In genomic region chr7:44622342-44623151, GRCh38 we compare ENCODE assay signal across 8 cellular contexts. TPM values are rescaled to one million over a fixed set of nuclear protein-coding genes. Genes with fewer than 3 reads are reported as not detected.
DNase-seq lines count a peak whose midpoint lies in the region; ATAC-seq and TF ChIP-seq lines count a peak whose summit lies in the region.
"Had no signal": no experiment of that assay in that cellular context is flagged by ENCODE, and none has a peak within 500 bp of the region (broad histone marks: within the 10 kb centered on the region; RNA-seq: fewer than 3 reads in every experiment).

No MANE protein-coding gene starts in this region.

- no peak for TF ChIP-seq CTCF in coronary artery (IDR thresholded peaks at IDR 0.05)

- peaks cover 83% of the 10 kb centered on the region for H3K4me1 Mint-ChIP-seq in activated T-helper 1 cell treated with anti-CD3 and anti-CD28 coated beads, Interleukin-12 subunit alpha, Interleukin-12 subunit beta, Interleukin-2, Interleukin-4 antibody, amounts not matched to agents 30 ng/mL and 10 ng/mL and 1 ng/mL, durations not matched to agents 14 hours and 24 hours and 36 hours (ENCODE audit: low read depth)

- H3K4me3 Mint-ChIP-seq in activated T-helper 1 cell treated with anti-CD3 and anti-CD28 coated beads, Interleukin-12 subunit alpha, Interleukin-12 subunit beta, Interleukin-2, Interleukin-4 antibody, amounts not matched to agents 30 ng/mL and 10 ng/mL and 1 ng/mL, durations not matched to agents 14 hours and 24 hours and 36 hours = peak overlapping the region; percentile 60

- H3K36me3 ChIP-seq in mucosa of rectum (ENCODE audit: control insufficient read depth in 2 of 2, insufficient read depth in 2 of 2, low read length in 2 of 2) = peaks cover 27 to 30% of the 10 kb centered on the region in 2 donors

- H3K27me3 ChIP-seq in mucosa of rectum (ENCODE audit: control insufficient read depth in 2 of 2, insufficient read depth in 2 of 2, low read length in 2 of 2) = no peaks in the 10 kb centered on the region

- intact Hi-C loops in activated T-helper 1 cell treated with anti-CD3 and anti-CD28 coated beads, Interleukin-12 subunit alpha, Interleukin-12 subunit beta, Interleukin-2, Interleukin-4 antibody, amounts not matched to agents 30 ng/mL and 10 ng/mL and 1 ng/mL, durations not matched to agents 14 hours and 24 hours and 36 hours (cut with micrococcal nuclease) = loop anchor here (1.0 kb wide), 3 partner anchors 11 to 16 kb away; partner anchors contain the start of gene OGDH

- H3K27ac Mint-ChIP-seq in activated T-helper 1 cell treated with anti-CD3 and anti-CD28 coated beads, Interleukin-12 subunit alpha, Interleukin-12 subunit beta, Interleukin-2, Interleukin-4 antibody, amounts not matched to agents 30 ng/mL and 10 ng/mL and 1 ng/mL, durations not matched to agents 14 hours and 24 hours and 36 hours = peak overlapping the region; percentile 94

- H3K4me1 ChIP-seq in mucosa of rectum (ENCODE audit: control insufficient read depth in 2 of 2, insufficient read depth in 2 of 2, low read length in 2 of 2) = peaks cover 8 to 32% of the 10 kb centered on the region in 2 donors

- H3K27ac ChIP-seq in mucosa of rectum (ENCODE audit: low read depth in 2 of 2, low read length in 2 of 2) = peak overlapping the region; percentile 52 to 61
- H3K27ac ChIP-seq in coronary artery = peak overlapping the region in 1 of 2 donors; percentile 36
- H3K27ac ChIP-seq: SK-N-MC had no signal

- H3K9me3 ChIP-seq in mucosa of rectum (ENCODE audit: control insufficient read depth in 2 of 2, low read length in 2 of 2) = no peaks in the 10 kb centered on the region

- H3K4me3 ChIP-seq in mucosa of rectum (ENCODE audit: low read length in 2 of 2) = peak overlapping the region in 1 of 2 donors; percentile 31
- H3K4me3 ChIP-seq in coronary artery = no peak overlapping the region
- H3K4me3 ChIP-seq: SK-N-MC had no signal

- DNase-seq in activated T-helper 1 cell treated with anti-CD3 and anti-CD28 coated beads, Interleukin-12 subunit alpha, Interleukin-12 subunit beta, Interleukin-2, Interleukin-4 antibody, amounts not matched to agents 30 ng/mL and 10 ng/mL and 1 ng/mL, durations not matched to agents 14 hours and 24 hours and 36 hours (ENCODE audit: low spot score) = peak; percentile 40
- DNase-seq in coronary artery (ENCODE audit: low spot score) = no peak
- no peak for DNase-seq in LoVo (ENCODE audit: low spot score)

- peak; percentile 79 for ATAC-seq in GM19328 (IDR thresholded peaks at IDR 0.05; ENCODE audit: unreplicated experiment)
- peak; percentile 57 for ATAC-seq in HG03097 (IDR thresholded peaks at IDR 0.05; ENCODE audit: low FRiP score, unreplicated experiment)
- no peak for ATAC-seq in GM18519 (IDR thresholded peaks at IDR 0.05; ENCODE audit: low FRiP score, unreplicated experiment)

- H3K9me3 Mint-ChIP-seq in activated T-helper 1 cell treated with anti-CD3 and anti-CD28 coated beads, Interleukin-12 subunit alpha, Interleukin-12 subunit beta, Interleukin-2, Interleukin-4 antibody, amounts not matched to agents 30 ng/mL and 10 ng/mL and 1 ng/mL, durations not matched to agents 14 hours and 24 hours and 36 hours = no peaks in the 10 kb centered on the region

- no peak overlapping the region for H3K9ac ChIP-seq in mucosa of rectum (ENCODE audit: low read depth in 1 of 2, low read length in 2 of 2)

- H3K27me3 Mint-ChIP-seq in activated T-helper 1 cell treated with anti-CD3 and anti-CD28 coated beads, Interleukin-12 subunit alpha, Interleukin-12 subunit beta, Interleukin-2, Interleukin-4 antibody, amounts not matched to agents 30 ng/mL and 10 ng/mL and 1 ng/mL, durations not matched to agents 14 hours and 24 hours and 36 hours (ENCODE audit: insufficient read depth) = no peaks in the 10 kb centered on the region

- peaks cover 42% of the 10 kb centered on the region for H3K36me3 Mint-ChIP-seq in activated T-helper 1 cell treated with anti-CD3 and anti-CD28 coated beads, Interleukin-12 subunit alpha, Interleukin-12 subunit beta, Interleukin-2, Interleukin-4 antibody, amounts not matched to agents 30 ng/mL and 10 ng/mL and 1 ng/mL, durations not matched to agents 14 hours and 24 hours and 36 hours (ENCODE audit: low read depth)

RNA-seq across cellular contexts. Expression of gene OGDH, which starts 16.1 kb away (rescaled TPM):
- 101 and 105 TPM in 2 replicates for total RNA-seq in activated T-helper 1 cell treated with anti-CD3 and anti-CD28 coated beads, Interleukin-12 subunit alpha, Interleukin-12 subunit beta, Interleukin-2, Interleukin-4 antibody, amounts not matched to agents 30 ng/mL and 10 ng/mL and 1 ng/mL, durations not matched to agents 14 hours and 24 hours and 36 hours

RNA-seq across cellular contexts. Expression of gene TMED4, which starts 40.5 kb away (rescaled TPM):
- total RNA-seq in activated T-helper 1 cell treated with anti-CD3 and anti-CD28 coated beads, Interleukin-12 subunit alpha, Interleukin-12 subunit beta, Interleukin-2, Interleukin-4 antibody, amounts not matched to agents 30 ng/mL and 10 ng/mL and 1 ng/mL, durations not matched to agents 14 hours and 24 hours and 36 hours = 74.9 and 79.6 TPM in 2 replicates

RNA-seq across cellular contexts. Expression of gene DDX56, which starts 48.8 kb away (rescaled TPM):
- 165 and 166 TPM in 2 replicates for total RNA-seq in activated T-helper 1 cell treated with anti-CD3 and anti-CD28 coated beads, Interleukin-12 subunit alpha, Interleukin-12 subunit beta, Interleukin-2, Interleukin-4 antibody, amounts not matched to agents 30 ng/mL and 10 ng/mL and 1 ng/mL, durations not matched to agents 14 hours and 24 hours and 36 hours
